Comparison of ENCODE assay signal across 16 cellular contexts in the genomic region with DNA sequence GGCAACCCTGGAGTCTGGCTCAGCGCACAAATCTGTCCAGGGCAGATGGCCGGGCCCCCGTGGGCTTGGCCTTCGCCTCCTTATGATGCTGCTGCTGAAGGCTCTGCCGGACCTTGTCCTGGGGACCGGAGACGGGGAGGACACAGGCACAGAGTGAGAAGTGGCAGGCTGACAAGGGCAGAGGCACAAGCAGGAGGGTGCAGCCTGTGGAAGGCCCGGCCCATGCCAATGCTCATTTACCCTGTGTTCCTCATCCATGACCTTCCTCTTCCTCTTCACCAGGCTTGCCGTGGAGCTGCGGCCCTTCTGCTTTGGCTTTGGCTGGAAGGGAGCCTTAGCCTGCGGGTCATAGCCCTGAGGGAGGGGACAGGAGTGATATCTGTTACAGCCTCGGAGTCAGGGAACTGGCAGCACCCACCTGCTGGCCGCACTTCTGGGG. TPM values are rescaled to one million over a fixed set of nuclear protein-coding genes. Genes with fewer than 3 reads are reported as not detected.
DNase-seq lines count a peak whose midpoint lies in the region; TF ChIP-seq lines count a peak whose summit lies in the region.
"Had no signal": no experiment of that assay in that cellular context is flagged by ENCODE, and none has a peak within 500 bp of the region (broad histone marks: within the 10 kb centered on the region; RNA-seq: fewer than 3 reads in every experiment).

No MANE protein-coding gene starts in this region.

- no peak overlapping the region for H2AK5ac ChIP-seq in neuronal stem cell (ENCODE audit: low read depth, low read length)

- no peak overlapping the region for H4K8ac ChIP-seq in neuronal stem cell (ENCODE audit: low read depth, low read length)

- peak overlapping the region; percentile 67 for H3K9ac ChIP-seq in neuronal stem cell (ENCODE audit: low read depth, low read length, poor library complexity)

- H3K4me1 Mint-ChIP-seq in activated CD4-positive, alpha-beta T cell treated with anti-CD3 and anti-CD28 coated beads, Interleukin-2, amount 10 ng/mL, durations not matched to agents 24 days and 14 days = peaks cover 42% of the 10 kb centered on the region

- peak overlapping the region; percentile 56 for H3K4ac ChIP-seq in neuronal stem cell (ENCODE audit: low read length)

- H3K4me3 ChIP-seq in neuronal stem cell (ENCODE audit: low read length in 2 of 2) (no peak overlapping the region), coronary artery (no peak overlapping the region)
- H3K4me3 ChIP-seq: A549, heart right ventricle, skin epidermis, upper lobe of right lung had no signal

- H3K23ac ChIP-seq in neuronal stem cell (ENCODE audit: low read depth, low read length, poor library complexity) = no peak overlapping the region

- H4K91ac ChIP-seq in neuronal stem cell (ENCODE audit: low read depth, low read length, poor library complexity) = no peak overlapping the region

- in situ Hi-C loops in G401 (cut with HindIII; ENCODE audit: low sequenced_read_pairs) = no loop called here

- H3K79me1 ChIP-seq in neuronal stem cell (ENCODE audit: low read depth, low read length) = peaks cover 5% of the 10 kb centered on the region

- H2BK15ac ChIP-seq in neuronal stem cell (ENCODE audit: low read length) = no peak overlapping the region

- peaks cover 10 to 15% of the 10 kb centered on the region in 2 donors for H3K4me1 ChIP-seq in neuronal stem cell (ENCODE audit: control insufficient read depth in 2 of 2, insufficient read depth in 1 of 2, low read depth in 1 of 2, low read length in 2 of 2)

- H3K9me3 Mint-ChIP-seq in activated CD4-positive, alpha-beta T cell treated with anti-CD3 and anti-CD28 coated beads, Interleukin-2, amount 10 ng/mL, durations not matched to agents 24 days and 14 days = no peaks in the 10 kb centered on the region
- H3K9me3 Mint-ChIP-seq: mesothelial cell of epicardium had no signal

- no peak overlapping the region for H2BK5ac ChIP-seq in neuronal stem cell (ENCODE audit: low read length)

- intact Hi-C loops in activated CD4-positive, alpha-beta T cell treated with anti-CD3 and anti-CD28 coated beads, Interleukin-2, amount 10 ng/mL, durations not matched to agents 24 days and 14 days (cut with micrococcal nuclease) = loop anchor here (10.0 kb wide), 2 partner anchors 136 to 434 kb away; partner anchors contain the start of genes CUTA, PHF1 and PSMB8

- peak overlapping the region; percentile 25 for H3K27ac Mint-ChIP-seq in activated CD4-positive, alpha-beta T cell treated with anti-CD3 and anti-CD28 coated beads, Interleukin-2, amount 10 ng/mL, durations not matched to agents 24 days and 14 days
- H3K27ac Mint-ChIP-seq: mesothelial cell of epicardium had no signal

- no peaks in the 10 kb centered on the region for H3K9me3 ChIP-seq in neuronal stem cell (replicated peaks in 1 of 2; ENCODE audit: control insufficient read depth in 2 of 2, insufficient read depth in 1 of 2, low read depth in 1 of 2, low read length in 2 of 2)
- H3K9me3 ChIP-seq: A549, heart right ventricle, upper lobe of right lung had no signal

- TF ChIP-seq CTCF in coronary artery (IDR thresholded peaks at IDR 0.05) = no peak

- no peak overlapping the region for H2BK12ac ChIP-seq in neuronal stem cell (ENCODE audit: low read length)

- no peak overlapping the region for H3K4me2 ChIP-seq in neuronal stem cell (ENCODE audit: insufficient read depth, low read length, poor library complexity, severe bottlenecking)
- H3K4me2 ChIP-seq: A549 had no signal

- H2AFZ ChIP-seq in neuronal stem cell (ENCODE audit: low read length) = no peak overlapping the region

- no peak overlapping the region for H3K18ac ChIP-seq in neuronal stem cell (ENCODE audit: low read length)

- peaks cover 69% of the 10 kb centered on the region for H3K36me3 Mint-ChIP-seq in activated CD4-positive, alpha-beta T cell treated with anti-CD3 and anti-CD28 coated beads, Interleukin-2, amount 10 ng/mL, durations not matched to agents 24 days and 14 days (ENCODE audit: low read depth)

- H3K27ac ChIP-seq in neuronal stem cell (replicated peaks; ENCODE audit: low read length) (no peak overlapping the region), coronary artery (no peak overlapping the region)
- H3K27ac ChIP-seq: A549, upper lobe of right lung had no signal

- H3K14ac ChIP-seq in neuronal stem cell (ENCODE audit: low read length) = no peak overlapping the region

- WGBS in neuronal stem cell (ENCODE audit: extremely low coverage in 2 of 2, insufficient read length in 2 of 2, insufficient replicate concordance in 1 of 2), 2 donors = no CpG with 5 or more reads among the region's 13 CpGs

- no peak for DNase-seq in activated CD4-positive, alpha-beta T cell treated with anti-CD3 and anti-CD28 coated beads, Interleukin-2, amount 10 ng/mL, durations not matched to agents 24 days and 14 days
- DNase-seq in activated CD4-positive, alpha-beta T cell treated with anti-CD3 and anti-CD28 coated beads for 48 hours = no peak
- DNase-seq in G401 (ENCODE audit: low spot score) (peak; percentile 89), cerebellar nuclear complex (lab: John Stamatoyannopoulos, UW) (peak; percentile 2 to 31), neuronal stem cell (ENCODE audit: low spot score) (no peak), amygdala (lab: John Stamatoyannopoulos, UW) (no peak), SW480 (ENCODE audit: low spot score) (no peak), coronary artery (ENCODE audit: low spot score) (no peak)
- DNase-seq: activated effector memory CD4-positive, alpha-beta T cell treated with anti-CD3 and anti-CD28 coated beads, Interleukin-2, amount 50 U/mL, for 16 hours; heart right ventricle; NCI-H1092 treated with DMSO at 0.1 percent for 48 hours; upper lobe of right lung had no signal

- no peaks in the 10 kb centered on the region for H3K27me3 ChIP-seq in neuronal stem cell (ENCODE audit: control insufficient read depth in 3 of 3, insufficient read depth in 3 of 3, low read depth in 1 of 3, low read length in 3 of 3)
- H3K27me3 ChIP-seq: dorsolateral prefrontal cortex, heart right ventricle, upper lobe of right lung had no signal

- H3K36me3 ChIP-seq in neuronal stem cell (replicated peaks in 1 of 2; ENCODE audit: control insufficient read depth in 2 of 2, insufficient read depth in 2 of 2, low read length in 2 of 2) = peaks cover 45 to 75% of the 10 kb centered on the region in 2 donors

- no peaks in the 10 kb centered on the region for H3K27me3 Mint-ChIP-seq in activated CD4-positive, alpha-beta T cell treated with anti-CD3 and anti-CD28 coated beads, Interleukin-2, amount 10 ng/mL, durations not matched to agents 24 days and 14 days

- no peak overlapping the region for H2BK120ac ChIP-seq in neuronal stem cell (ENCODE audit: low read depth, low read length)

- no peak overlapping the region for H3K4me3 Mint-ChIP-seq in activated CD4-positive, alpha-beta T cell treated with anti-CD3 and anti-CD28 coated beads, Interleukin-2, amount 10 ng/mL, durations not matched to agents 24 days and 14 days
- H3K4me3 Mint-ChIP-seq: mesothelial cell of epicardium had no signal

RNA-seq across cellular contexts. Expression of gene B3GALT4, which starts 2.4 kb away (rescaled TPM):
- 4.1 and 4.6 TPM in 2 replicates for total RNA-seq in activated CD4-positive, alpha-beta T cell treated with anti-CD3 and anti-CD28 coated beads, Interleukin-2, amount 10 ng/mL, durations not matched to agents 24 days and 14 days
- total RNA-seq in G401 (2014; rRNA removed; shearing (Covaris generic)) = 0.61 and 1.9 TPM in 2 replicates
- polyA plus RNA-seq in neuronal stem cell (2013, experiment 1 of 2) = 1.3 TPM
- polyA plus RNA-seq in neuronal stem cell (2013, experiment 2 of 2) = 1.4 TPM

RNA-seq across cellular contexts. Expression of gene RPS18, which starts 7.4 kb away (rescaled TPM):
- total RNA-seq in activated CD4-positive, alpha-beta T cell treated with anti-CD3 and anti-CD28 coated beads, Interleukin-2, amount 10 ng/mL, durations not matched to agents 24 days and 14 days = 3,200 and 3,212 TPM in 2 replicates
- total RNA-seq in G401 (2014; rRNA removed; shearing (Covaris generic)) = 3,510 and 5,097 TPM in 2 replicates
- 7,654 TPM for polyA plus RNA-seq in neuronal stem cell (2013, experiment 1 of 2)
- polyA plus RNA-seq in neuronal stem cell (2013, experiment 2 of 2) = 7,710 TPM

RNA-seq across cellular contexts. Expression of gene VPS52, which starts 7.6 kb away (rescaled TPM):
- total RNA-seq in activated CD4-positive, alpha-beta T cell treated with anti-CD3 and anti-CD28 coated beads, Interleukin-2, amount 10 ng/mL, durations not matched to agents 24 days and 14 days = 59.9 and 64.9 TPM in 2 replicates
- 11.3 and 27.1 TPM in 2 replicates for total RNA-seq in G401 (2014; rRNA removed; shearing (Covaris generic))
- 41.1 TPM for polyA plus RNA-seq in neuronal stem cell (2013, experiment 1 of 2)
- 41.5 TPM for polyA plus RNA-seq in neuronal stem cell (2013, experiment 2 of 2)

RNA-seq across cellular contexts. Expression of gene WDR46, which starts 9.8 kb away (rescaled TPM):
- total RNA-seq in activated CD4-positive, alpha-beta T cell treated with anti-CD3 and anti-CD28 coated beads, Interleukin-2, amount 10 ng/mL, durations not matched to agents 24 days and 14 days = 106 and 120 TPM in 2 replicates
- total RNA-seq in G401 (2014; rRNA removed; shearing (Covaris generic)) = 91.6 and 107 TPM in 2 replicates
- polyA plus RNA-seq in neuronal stem cell (2013, experiment 1 of 2) = 31.2 TPM
- polyA plus RNA-seq in neuronal stem cell (2013, experiment 2 of 2) = 30.9 TPM

RNA-seq across cellular contexts. Expression of gene PFDN6, which starts 10.1 kb away (rescaled TPM):
- total RNA-seq in activated CD4-positive, alpha-beta T cell treated with anti-CD3 and anti-CD28 coated beads, Interleukin-2, amount 10 ng/mL, durations not matched to agents 24 days and 14 days = 114 and 132 TPM in 2 replicates
- total RNA-seq in G401 (2014; rRNA removed; shearing (Covaris generic)) = 131 and 154 TPM in 2 replicates
- 63.9 TPM for polyA plus RNA-seq in neuronal stem cell (2013, experiment 1 of 2)
- 63.8 TPM for polyA plus RNA-seq in neuronal stem cell (2013, experiment 2 of 2)

Comparison
In these comparisons a context has a peak if more than half of its experiments do, and no peak if none do; other contexts are left out.
1. DNase-seq: peak in G401 (single experiment) and cerebellar nuclear complex (2 of 2); none in activated CD4-positive, alpha-beta T cell treated with anti-CD3 and anti-CD28 coated beads, Interleukin-2, amount 10 ng/mL, durations not matched to agents 24 days and 14 days (single experiment), activated CD4-positive, alpha-beta T cell treated with anti-CD3 and anti-CD28 coated beads for 48 hours (single experiment), neuronal stem cell (single experiment), amygdala (0 of 56), SW480 (single experiment) and coronary artery (single experiment).